ENCODE assay signal across 1 cellular context in the genomic region with DNA sequence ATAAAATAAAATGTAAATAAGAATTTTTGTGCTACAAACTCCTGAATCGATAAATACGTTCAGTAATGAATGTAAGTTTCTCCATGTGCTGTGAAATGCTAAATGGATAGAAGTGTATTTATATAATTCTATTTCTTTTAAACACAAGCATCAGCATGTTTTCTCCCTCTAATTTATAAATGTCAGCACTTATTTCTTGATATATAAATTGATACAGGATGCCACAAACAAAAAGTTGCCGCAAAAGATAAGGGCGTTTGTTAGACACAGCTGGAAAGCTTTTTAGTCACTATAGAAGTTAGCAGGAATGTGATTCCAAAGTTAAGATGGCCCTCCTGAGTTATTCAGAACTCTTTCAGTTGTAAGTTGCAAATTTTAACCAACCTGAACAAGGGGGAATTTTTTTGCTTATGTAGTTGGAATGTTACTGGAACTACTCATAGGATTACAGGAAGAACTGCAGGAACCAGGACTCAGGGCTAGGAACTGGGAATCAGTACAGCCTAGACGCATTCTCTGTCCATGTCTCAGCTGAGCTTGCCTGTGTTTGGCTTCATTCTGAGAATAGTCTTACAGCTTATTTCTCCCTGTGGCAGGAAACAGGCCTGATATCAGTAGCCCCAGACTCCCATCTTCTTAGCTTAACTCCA.
TF ChIP-seq lines count a peak whose summit lies in the region.

No MANE protein-coding gene starts in this region.

TF ChIP-seq in HEK293, 187 proteins besides CTCF, POLR2A, EP300 and RAD21 (continued from another document):
- TF ChIP-seq, protein P1, sequence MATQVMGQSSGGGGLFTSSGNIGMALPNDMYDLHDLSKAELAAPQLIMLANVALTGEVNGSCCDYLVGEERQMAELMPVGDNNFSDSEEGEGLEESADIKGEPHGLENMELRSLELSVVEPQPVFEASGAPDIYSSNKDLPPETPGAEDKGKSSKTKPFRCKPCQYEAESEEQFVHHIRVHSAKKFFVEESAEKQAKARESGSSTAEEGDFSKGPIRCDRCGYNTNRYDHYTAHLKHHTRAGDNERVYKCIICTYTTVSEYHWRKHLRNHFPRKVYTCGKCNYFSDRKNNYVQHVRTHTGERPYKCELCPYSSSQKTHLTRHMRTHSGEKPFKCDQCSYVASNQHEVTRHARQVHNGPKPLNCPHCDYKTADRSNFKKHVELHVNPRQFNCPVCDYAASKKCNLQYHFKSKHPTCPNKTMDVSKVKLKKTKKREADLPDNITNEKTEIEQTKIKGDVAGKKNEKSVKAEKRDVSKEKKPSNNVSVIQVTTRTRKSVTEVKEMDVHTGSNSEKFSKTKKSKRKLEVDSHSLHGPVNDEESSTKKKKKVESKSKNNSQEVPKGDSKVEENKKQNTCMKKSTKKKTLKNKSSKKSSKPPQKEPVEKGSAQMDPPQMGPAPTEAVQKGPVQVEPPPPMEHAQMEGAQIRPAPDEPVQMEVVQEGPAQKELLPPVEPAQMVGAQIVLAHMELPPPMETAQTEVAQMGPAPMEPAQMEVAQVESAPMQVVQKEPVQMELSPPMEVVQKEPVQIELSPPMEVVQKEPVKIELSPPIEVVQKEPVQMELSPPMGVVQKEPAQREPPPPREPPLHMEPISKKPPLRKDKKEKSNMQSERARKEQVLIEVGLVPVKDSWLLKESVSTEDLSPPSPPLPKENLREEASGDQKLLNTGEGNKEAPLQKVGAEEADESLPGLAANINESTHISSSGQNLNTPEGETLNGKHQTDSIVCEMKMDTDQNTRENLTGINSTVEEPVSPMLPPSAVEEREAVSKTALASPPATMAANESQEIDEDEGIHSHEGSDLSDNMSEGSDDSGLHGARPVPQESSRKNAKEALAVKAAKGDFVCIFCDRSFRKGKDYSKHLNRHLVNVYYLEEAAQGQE (tag by site-specific recombination; IDR thresholded peaks at IDR 0.05), result no peak
- TF ChIP-seq ZNF274 (IDR thresholded peaks at IDR 0.05; ENCODE audit: low read length), result no peak
- TF ChIP-seq ZNF274 (tag by site-specific recombination; IDR thresholded peaks at IDR 0.05; ENCODE audit: borderline replicate concordance), result no peak
- TF ChIP-seq, protein P2, sequence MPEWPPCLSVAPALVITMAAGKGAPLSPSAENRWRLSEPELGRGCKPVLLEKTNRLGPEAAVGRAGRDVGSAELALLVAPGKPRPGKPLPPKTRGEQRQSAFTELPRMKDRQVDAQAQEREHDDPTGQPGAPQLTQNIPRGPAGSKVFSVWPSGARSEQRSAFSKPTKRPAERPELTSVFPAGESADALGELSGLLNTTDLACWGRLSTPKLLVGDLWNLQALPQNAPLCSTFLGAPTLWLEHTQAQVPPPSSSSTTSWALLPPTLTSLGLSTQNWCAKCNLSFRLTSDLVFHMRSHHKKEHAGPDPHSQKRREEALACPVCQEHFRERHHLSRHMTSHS (tag by site-specific recombination; IDR thresholded peaks at IDR 0.05), result no peak
- TF ChIP-seq ZNF335 (tag by site-specific recombination; conservative IDR thresholded peaks at IDR 0.05), result 0 out of 2 replicates have a peak, but pooled peaks have one; percentile 24
- TF ChIP-seq REPIN1 (tag by site-specific recombination; IDR thresholded peaks at IDR 0.05; ENCODE audit: low read depth), result no peak
- TF ChIP-seq SCRT1 (tag by site-specific recombination; IDR thresholded peaks at IDR 0.05; ENCODE audit: borderline replicate concordance), result no peak
- peak; percentile 73 for TF ChIP-seq IKZF3 (tag by site-specific recombination; IDR thresholded peaks at IDR 0.05)
- TF ChIP-seq ZNF610 (tag by site-specific recombination; IDR thresholded peaks at IDR 0.05; ENCODE audit: borderline replicate concordance), result no peak
